ENCODE assay signal across 8 cellular contexts in genomic region chr7:99379043-99379577, GRCh38. TPM values are rescaled to one million over a fixed set of nuclear protein-coding genes. Genes with fewer than 3 reads are reported as not detected.
DNase-seq lines count a peak whose midpoint lies in the region; ATAC-seq, FAIRE-seq and TF ChIP-seq lines count a peak whose summit lies in the region.

No MANE protein-coding gene starts in this region.

- in situ Hi-C loops in mammary epithelial cell (cut with MboI; ENCODE audit: low sequenced_read_pairs in 2 of 2): no loop called here

- H3K27me3 ChIP-seq in SU-DHL-6 (ENCODE audit: low read length) (no peaks in the 10 kb centered on the region), mammary epithelial cell (ENCODE audit: insufficient read depth, low read length) (no peaks in the 10 kb centered on the region)

- dilution Hi-C loops in mammary epithelial cell (cut with HindIII; ENCODE audit: low sequenced_read_pairs): no loop called here

- peaks cover 30% of the 10 kb centered on the region for H3F3A ChIP-seq in SU-DHL-6 (ENCODE audit: insufficient read depth)

- H3K4me3 ChIP-seq in SU-DHL-6 (ENCODE audit: insufficient read depth, low read length, poor library complexity, severe bottlenecking) (peak overlapping the region; percentile 2), mammary epithelial cell (replicated peaks in 1 of 3; ENCODE audit: insufficient read depth in 1 of 3, low read depth in 2 of 3, low read length in 3 of 3) (peak overlapping the region in 2 of 3 experiments; percentile 0 to 4)

- 0 out of 2 replicates have a peak, but pooled peaks cover 2% of the 10 kb centered on the region for H3K36me3 ChIP-seq in SU-DHL-6 (ENCODE audit: low read length)
- H3K36me3 ChIP-seq in mammary epithelial cell (ENCODE audit: insufficient read depth, low read length): peaks cover 6% of the 10 kb centered on the region

- TF ChIP-seq CTCF in SU-DHL-6 (IDR thresholded peaks at IDR 0.05; ENCODE audit: insufficient read depth, low read length, poor library complexity, severe bottlenecking): no peak
- no peak for TF ChIP-seq CTCF in mammary epithelial cell (conservative IDR thresholded peaks at IDR 0.05 in 1 of 2, IDR thresholded peaks at IDR 0.05 in 1 of 2; ENCODE audit: extremely low read depth in 1 of 2, insufficient read depth in 1 of 2, low read depth in 1 of 2, low read length in 2 of 2)

- H3K4me1 ChIP-seq in mammary epithelial cell (ENCODE audit: insufficient read depth, low read length): peaks cover 37% of the 10 kb centered on the region

- H3K9me3 ChIP-seq in SU-DHL-6 (ENCODE audit: insufficient read depth, low read length): no peaks in the 10 kb centered on the region
- H3K9me3 ChIP-seq in mammary epithelial cell (replicated peaks; ENCODE audit: insufficient read depth, low read length): no peaks in the 10 kb centered on the region

- H3K9me2 ChIP-seq in SU-DHL-6 (replicated peaks; ENCODE audit: insufficient read depth, low read length): no peaks in the 10 kb centered on the region

- no peak for FAIRE-seq in HTR-8/SVneo (lab: Jason Lieb, UNC)

- CTCF ChIA-PET in mammary epithelial cell (lab: Charles Lee; ENCODE audit: low non-redundant PET): no interaction called here

- ATAC-seq in GM21528 (IDR thresholded peaks at IDR 0.05; ENCODE audit: low FRiP score, unreplicated experiment): peak; percentile 25

- H3K4me2 ChIP-seq in SU-DHL-6 (ENCODE audit: low read depth, low read length, poor library complexity, severe bottlenecking) (peak overlapping the region; percentile 50), mammary epithelial cell (ENCODE audit: insufficient read depth, low read depth, low read length) (peak overlapping the region; percentile 59)

- H4K20me1 ChIP-seq in SU-DHL-6 (ENCODE audit: low read depth, low read length) (peaks cover 11% of the 10 kb centered on the region; the same call in 1 of the 2 replicates), mammary epithelial cell (ENCODE audit: insufficient read depth, low read length) (no peaks in the 10 kb centered on the region)

- H3K27ac ChIP-seq in SU-DHL-6 (ENCODE audit: low read depth, low read length) (peak overlapping the region; percentile 88), mammary epithelial cell (ENCODE audit: insufficient read depth, low read depth, low read length) (peak overlapping the region; percentile 75)

- H2AFZ ChIP-seq in SU-DHL-6 (ENCODE audit: low read depth, low read length, severe bottlenecking): no peak overlapping the region
- no peak overlapping the region for H2AFZ ChIP-seq in mammary epithelial cell (ENCODE audit: low read depth, low read length)

- no TSS peak for BruUV-seq in mammary epithelial cell (replicated peaks; lab: Mats Ljungman, UMichigan)

- 24% methylated on average over 7 of the region's 7 CpGs for WGBS in mammary epithelial cell (ENCODE audit: low coverage, missing lambda C conversion rate)

- H3K9ac ChIP-seq in SU-DHL-6 (ENCODE audit: low read length): peak overlapping the region; percentile 54
- H3K9ac ChIP-seq in mammary epithelial cell (ENCODE audit: insufficient read depth, low read length): peak overlapping the region; percentile 17

- intact Hi-C loops in mammary epithelial cell (cut with micrococcal nuclease): no loop called here

- H3K79me2 ChIP-seq in SU-DHL-6 (ENCODE audit: insufficient read depth, low read length) (peaks cover 86% of the 10 kb centered on the region), mammary epithelial cell (ENCODE audit: insufficient read depth, low read length) (peaks cover 89% of the 10 kb centered on the region)

- DNase-seq in 8988T (peak; percentile 52), mammary epithelial cell (peak; percentile 88), kidney glomerular epithelial cell (lab: John Stamatoyannopoulos, UW) (peak; percentile 72), DMS114 treated with DMSO at 0.1 percent for 48 hours (lab: John Stamatoyannopoulos, UW; ENCODE audit: unreplicated experiment) (no peak), HTR-8/SVneo (ENCODE audit: insufficient read length, low spot score) (no peak)
- peak; percentile 23 to 39 for DNase-seq in stimulated activated CD8-positive, alpha-beta memory T cell treated with anti-CD3 and anti-CD28 coated beads, Interleukin-7, amount 100 ng/mL, for 4 hours (ENCODE audit: low read depth in 2 of 2)

RNA-seq across cellular contexts. Expression of gene ARPC1B, which starts 4.6 kb away (rescaled TPM):
- 100 to 1,000 TPM; 196 to 228 TPM for total RNA-seq in mammary epithelial cell
- polyA plus RNA-seq in mammary epithelial cell: 547 TPM
- polyA minus RNA-seq in mammary epithelial cell: 215 TPM

RNA-seq across cellular contexts. Expression of gene PDAP1, which starts 29.3 kb away (rescaled TPM):
- 100 to 1,000 TPM in 1 of 2 donors, 10 to 100 TPM in 1; 23.0 to 182 TPM for total RNA-seq in mammary epithelial cell
- polyA plus RNA-seq in mammary epithelial cell: 60.9 TPM
- polyA minus RNA-seq in mammary epithelial cell: 30.6 TPM

RNA-seq across cellular contexts. Expression of gene BUD31, which starts 29.7 kb away (rescaled TPM):
- total RNA-seq in mammary epithelial cell: 100 to 1,000 TPM in 1 of 2 donors, 10 to 100 TPM in 1; 52.3 to 140 TPM
- 59.9 TPM for polyA plus RNA-seq in mammary epithelial cell
- 26.9 TPM for polyA minus RNA-seq in mammary epithelial cell

RNA-seq across cellular contexts. Expression of gene ARPC1A, which starts 53.4 kb away (rescaled TPM):
- total RNA-seq in mammary epithelial cell: 100 to 1,000 TPM; 177 to 218 TPM
- polyA plus RNA-seq in mammary epithelial cell: 249 TPM
- 373 TPM for polyA minus RNA-seq in mammary epithelial cell

RNA-seq across cellular contexts. Expression of gene PTCD1, which starts 59.5 kb away (rescaled TPM):
- total RNA-seq in mammary epithelial cell: 1 to 10 TPM; 7.0 to 7.2 TPM
- 5.2 TPM for polyA plus RNA-seq in mammary epithelial cell
- polyA minus RNA-seq in mammary epithelial cell: 31.8 TPM

Comparison
In these comparisons a context has a peak if more than half of its experiments do, and no peak if none do; other contexts are left out.
1. DNase-seq: peak in 8988T (single experiment), mammary epithelial cell (single experiment), kidney glomerular epithelial cell (single experiment) and stimulated activated CD8-positive, alpha-beta memory T cell treated with anti-CD3 and anti-CD28 coated beads, Interleukin-7, amount 100 ng/mL, for 4 hours (2 of 2); none in DMS114 treated with DMSO at 0.1 percent for 48 hours (single experiment) and HTR-8/SVneo (single experiment).